23 cellular contexts compared by ENCODE assay signal in the genomic region with DNA sequence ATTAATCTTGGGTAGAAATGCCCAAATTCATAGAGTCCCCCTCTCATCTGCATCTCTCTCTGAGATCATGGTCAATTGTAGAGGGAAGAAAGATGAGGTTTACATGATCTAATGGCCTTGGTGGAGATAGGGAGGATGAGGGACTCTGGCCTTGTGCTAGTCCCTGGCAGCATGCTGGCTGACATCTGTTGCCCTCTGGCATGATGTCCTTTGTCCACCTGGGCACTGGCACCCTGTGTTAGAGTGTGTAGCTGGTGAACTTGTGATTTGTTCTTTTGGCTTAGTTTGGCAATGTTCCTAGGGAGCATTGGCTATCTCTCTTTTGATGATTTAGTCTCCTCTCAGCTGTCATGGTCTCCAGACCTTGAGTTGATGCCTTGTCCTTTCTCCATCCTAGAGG.
"Had no signal": no experiment of that assay in that cellular context is flagged by ENCODE, and none has a peak within 500 bp of the region (broad histone marks: within the 10 kb centered on the region; RNA-seq: fewer than 3 reads in every experiment).

No MANE protein-coding gene starts in this region.

- H3K36me3 ChIP-seq: neural progenitor cell, suprapubic skin, transverse colon had no signal

- FAIRE-seq: endometrium, frontal cortex had no signal

- DNase-seq: cortex of kidney; effector memory CD8-positive, alpha-beta T cell; hypothalamus; immature natural killer cell; islet precursor cell; kidney glomerular epithelial cell; left colon; mesendoderm; midbrain; naive thymus-derived CD4-positive, alpha-beta T cell; stimulated activated CD4-positive, alpha-beta T cell treated with anti-CD3 and anti-CD28 coated beads, Interleukin-12 subunit alpha, Interleukin-12 subunit beta, amount 100 ng/mL, for 4 hours; stimulated activated CD4-positive, alpha-beta T cell treated with anti-CD3 and anti-CD28 coated beads, Interleukin-1b, Interleukin-23, amount 100 ng/mL, for 48 hours; stimulated activated CD4-positive, alpha-beta T cell treated with anti-CD3 and anti-CD28 coated beads, Interleukin-4, amount 100 ng/mL, for 1 hour; stimulated activated CD8-positive, alpha-beta memory T cell treated with anti-CD3 and anti-CD28 coated beads, Interleukin-4, amount 100 ng/mL, for 48 hours; stimulated activated naive CD4-positive, alpha-beta T cell; stimulated activated naive CD8-positive, alpha-beta T cell treated with anti-CD3 and anti-CD28 coated beads, Interleukin-15, amount 100 ng/mL, for 72 hours; transverse colon had no signal

- H3K4me3 ChIP-seq: neural progenitor cell, smooth muscle cell, suprapubic skin, transverse colon had no signal

- ATAC-seq: effector memory CD8-positive, alpha-beta T cell; left colon; naive thymus-derived CD4-positive, alpha-beta T cell; sciatic nerve; stimulated activated naive CD8-positive, alpha-beta T cell treated with anti-CD3 and anti-CD28 coated beads, Interleukin-15, amount 100 ng/mL, for 72 hours had no signal

- H3K27me3 ChIP-seq: neural progenitor cell, suprapubic skin, transverse colon had no signal
